In the genomic region with DNA sequence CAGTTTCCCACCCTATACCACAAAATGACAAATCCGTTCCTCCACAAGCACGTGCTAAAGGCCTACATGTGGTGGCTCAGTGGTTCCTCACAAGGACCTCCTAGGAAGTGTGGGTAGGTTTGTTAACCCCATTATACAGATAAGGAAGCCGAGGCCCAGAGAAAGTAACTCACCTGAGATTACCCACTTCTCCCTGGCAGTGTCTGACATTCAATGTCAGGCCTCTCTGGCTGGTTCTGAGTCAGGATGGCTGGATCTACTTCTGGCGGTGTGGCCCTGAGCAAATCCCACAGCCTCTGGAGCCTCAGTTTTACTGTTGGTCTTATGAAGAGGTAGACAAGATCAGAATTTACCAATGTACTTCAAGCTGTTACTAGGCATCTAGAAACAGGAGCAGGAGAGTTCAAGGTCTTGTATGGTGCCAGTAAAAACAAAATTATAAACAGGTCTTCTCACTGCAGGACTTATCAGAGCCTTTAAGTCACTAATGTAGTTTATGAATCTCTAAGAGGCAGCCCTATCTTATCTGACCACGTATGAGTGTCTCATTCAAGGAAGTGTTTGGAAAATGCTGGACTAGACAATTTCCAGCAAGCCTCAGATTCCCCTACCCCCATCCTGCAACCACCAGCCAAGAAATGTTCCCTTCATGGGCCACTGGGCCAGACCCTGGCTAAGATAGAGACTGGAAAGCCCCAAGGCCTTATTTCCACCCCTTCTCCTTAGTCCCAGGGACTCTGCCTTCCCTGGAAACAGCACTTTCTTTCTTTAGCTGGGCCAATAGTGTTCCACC, we compare ENCODE assay signal across 10 cellular contexts. TPM values are rescaled to one million over a fixed set of nuclear protein-coding genes. Genes with fewer than 3 reads are reported as not detected.
DNase-seq lines count a peak whose midpoint lies in the region; ATAC-seq and TF ChIP-seq lines count a peak whose summit lies in the region.
"Had no signal": no experiment of that assay in that cellular context is flagged by ENCODE, and none has a peak within 500 bp of the region (broad histone marks: within the 10 kb centered on the region; RNA-seq: fewer than 3 reads in every experiment).

No MANE protein-coding gene starts in this region.

- H3K9ac ChIP-seq in adipocyte (ENCODE audit: low read length), result peak overlapping the region; percentile 17

- no peak overlapping the region for H3K4me3 Mint-ChIP-seq in mesothelial cell of epicardium
- no peak overlapping the region for H3K4me3 Mint-ChIP-seq in activated CD8-positive, alpha-beta T cell treated with anti-CD3 and anti-CD28 coated beads, Interleukin-2, amount 10 ng/mL, durations not matched to agents 7 days and 5 days

- TF ChIP-seq CTCF in fibroblast of the aortic adventitia (IDR thresholded peaks at IDR 0.05; ENCODE audit: insufficient read depth, low read length) (no peak), mesothelial cell of epicardium (IDR thresholded peaks at IDR 0.05; ENCODE audit: unreplicated experiment) (no peak), tibial artery (IDR thresholded peaks at IDR 0.05) (no peak)

- H3K36me3 Mint-ChIP-seq in mesothelial cell of epicardium, result peaks cover 3% of the 10 kb centered on the region
- no peaks in the 10 kb centered on the region for H3K36me3 Mint-ChIP-seq in activated CD8-positive, alpha-beta T cell treated with anti-CD3 and anti-CD28 coated beads, Interleukin-2, amount 10 ng/mL, durations not matched to agents 7 days and 5 days (ENCODE audit: low read depth)

- H3K9me3 Mint-ChIP-seq in mesothelial cell of epicardium, result no peaks in the 10 kb centered on the region
- H3K9me3 Mint-ChIP-seq in activated CD8-positive, alpha-beta T cell treated with anti-CD3 and anti-CD28 coated beads, Interleukin-2, amount 10 ng/mL, durations not matched to agents 7 days and 5 days (ENCODE audit: insufficient read depth), result no peaks in the 10 kb centered on the region

- H3K9me3 ChIP-seq in adipocyte (ENCODE audit: control insufficient read depth, low read length) (no peaks in the 10 kb centered on the region), tibial artery (no peaks in the 10 kb centered on the region)

- no peak for ATAC-seq in activated CD8-positive, alpha-beta T cell treated with anti-CD3 and anti-CD28 coated beads, Interleukin-2, amount 10 ng/mL, durations not matched to agents 7 days and 5 days

- H3K27ac Mint-ChIP-seq in mesothelial cell of epicardium, result peak overlapping the region; percentile 39
- H3K27ac Mint-ChIP-seq in activated CD8-positive, alpha-beta T cell treated with anti-CD3 and anti-CD28 coated beads, Interleukin-2, amount 10 ng/mL, durations not matched to agents 7 days and 5 days, result no peak overlapping the region

- intact Hi-C loops in tibial artery (cut with DNase I; ENCODE audit: low total_unique reads), result no loop called here

- POLR2A ChIA-PET in activated CD8-positive, alpha-beta T cell treated with anti-CD3 and anti-CD28 coated beads, Interleukin-2, amount 10 ng/mL, durations not matched to agents 7 days and 5 days (lab: Charles Lee), result no interaction called here

- H3K27me3 ChIP-seq in adipocyte (replicated peaks; ENCODE audit: control insufficient read depth, insufficient read depth, low read length) (no peaks in the 10 kb centered on the region), tibial artery (no peaks in the 10 kb centered on the region)

- no peaks in the 10 kb centered on the region for H3K27me3 Mint-ChIP-seq in mesothelial cell of epicardium (ENCODE audit: low read depth)
- peaks cover 2% of the 10 kb centered on the region for H3K27me3 Mint-ChIP-seq in activated CD8-positive, alpha-beta T cell treated with anti-CD3 and anti-CD28 coated beads, Interleukin-2, amount 10 ng/mL, durations not matched to agents 7 days and 5 days (ENCODE audit: low read depth)

- H3K4me1 ChIP-seq in adipocyte (ENCODE audit: control insufficient read depth, insufficient read depth, low read length) (peaks cover 60% of the 10 kb centered on the region), tibial artery (peaks cover 0 to 74% (median 42%) of the 10 kb centered on the region in 4 donors)

- DNase-seq in adipocyte (ENCODE audit: low read depth), result no peak
- DNase-seq in fibroblast of the aortic adventitia (ENCODE audit: low read depth), result peak; percentile 82
- DNase-seq in mesothelial cell of epicardium (ENCODE audit: low spot score in 2 of 2, unreplicated experiment in 2 of 2), result no peak
- no peak for DNase-seq in tibial artery
- DNase-seq in GM19238 (ENCODE audit: insufficient read length, low spot score), result no peak
- DNase-seq in NAMALWA (ENCODE audit: low spot score), result no peak
- DNase-seq in activated CD8-positive, alpha-beta T cell treated with anti-CD3 and anti-CD28 coated beads, Interleukin-2, amount 10 ng/mL, durations not matched to agents 7 days and 5 days, result no peak
- no peak for DNase-seq in COR-L47 (lab: John Stamatoyannopoulos, UW)
- DNase-seq: activated gamma-delta T cell, NCI-H1436 had no signal

- H3K4me1 Mint-ChIP-seq in mesothelial cell of epicardium, result peaks cover 54% of the 10 kb centered on the region
- H3K4me1 Mint-ChIP-seq in activated CD8-positive, alpha-beta T cell treated with anti-CD3 and anti-CD28 coated beads, Interleukin-2, amount 10 ng/mL, durations not matched to agents 7 days and 5 days (ENCODE audit: low read depth), result no peaks in the 10 kb centered on the region

- peak overlapping the region; percentile 7 for H3K4me3 ChIP-seq in adipocyte (ENCODE audit: low read length)
- no peak overlapping the region for H3K4me3 ChIP-seq in fibroblast of the aortic adventitia (ENCODE audit: low read depth, low read length)
- H3K4me3 ChIP-seq in tibial artery, result peak overlapping the region; percentile 80 to 85

- H3K36me3 ChIP-seq in adipocyte (ENCODE audit: control insufficient read depth, insufficient read depth, low read length, severe bottlenecking), result peaks cover 12% of the 10 kb centered on the region
- peaks cover 7 to 17% (median 11%) of the 10 kb centered on the region in 3 donors for H3K36me3 ChIP-seq in tibial artery

- CTCF ChIA-PET in activated CD8-positive, alpha-beta T cell treated with anti-CD3 and anti-CD28 coated beads, Interleukin-2, amount 10 ng/mL, durations not matched to agents 7 days and 5 days (lab: Charles Lee), result no interaction called here

- H3K27ac ChIP-seq in tibial artery, result peak overlapping the region; percentile 97 to 98

RNA-seq across cellular contexts. Expression of gene HSPB8, which starts 4.2 kb away (rescaled TPM):
- total RNA-seq in fibroblast of the aortic adventitia (ENCODE audit: low replicate concordance), result 7.7 and 23.1 TPM in 2 replicates
- total RNA-seq in mesothelial cell of epicardium, result 13.5 to 16.8 TPM (median 15.7 TPM) in 3 replicates
- total RNA-seq in activated CD8-positive, alpha-beta T cell treated with anti-CD3 and anti-CD28 coated beads, Interleukin-2, amount 10 ng/mL, durations not matched to agents 7 days and 5 days, result not detected
